In the genomic region with DNA sequence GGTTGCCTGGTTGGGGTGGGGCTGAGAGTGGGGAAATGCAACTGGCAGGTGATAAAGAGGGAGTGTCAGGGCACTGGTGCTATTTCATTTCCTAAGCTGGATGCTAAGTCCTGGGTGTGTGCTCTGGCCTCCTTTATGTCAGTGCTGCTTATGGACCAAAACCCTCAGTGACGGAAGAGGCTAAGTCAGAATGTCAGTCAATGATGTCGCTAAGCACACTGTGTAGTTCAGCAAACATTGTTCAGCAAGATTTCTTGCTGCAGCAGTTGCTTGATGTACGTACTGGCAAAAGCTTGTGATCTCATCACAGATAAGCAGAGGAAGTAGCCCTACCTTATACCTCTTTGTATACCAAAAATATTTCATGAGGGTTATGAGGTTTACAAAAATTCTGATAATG, we compare ENCODE assay signal across 20 cellular contexts.
"Had no signal": no experiment of that assay in that cellular context is flagged by ENCODE, and none has a peak within 500 bp of the region (broad histone marks: within the 10 kb centered on the region; RNA-seq: fewer than 3 reads in every experiment).

No MANE protein-coding gene starts in this region.

- H3K4me3 Mint-ChIP-seq: activated naive CD4-positive, alpha-beta T cell treated with anti-CD3 and anti-CD28 coated beads, Interleukin-2, amount 10 ng/mL, durations not matched to agents 7 days and 5 days; natural killer cell treated with Interleukin-12 subunit alpha and Interleukin-12 subunit beta and Interleukin-15 and Interleukin-18, amount 100 ng/mL, for 72 hours had no signal

- H3K27ac ChIP-seq: adrenal gland, colonic mucosa, esophagus muscularis mucosa, left lung, psoas muscle, right lobe of liver, tibial nerve had no signal

- ATAC-seq: left lung, psoas muscle, right lobe of liver had no signal

- DNase-seq: activated CD4-positive, alpha-beta T cell treated with anti-CD3 and anti-CD28 coated beads, Interleukin-2, amount 50 U/mL, for 48 hours; activated CD4-positive, CD25-positive, alpha-beta regulatory T cell treated with anti-CD3 and anti-CD28 coated beads, Interleukin-2, amount 50 U/mL, for 72 hours; activated naive CD4-positive, alpha-beta T cell treated with anti-CD3 and anti-CD28 coated beads, Interleukin-2, amount 10 ng/mL, durations not matched to agents 7 days and 5 days; colonic mucosa; hippocampal formation; kidney; left lung; occipital lobe; psoas muscle; stimulated activated CD4-positive, alpha-beta T cell treated with anti-CD3 and anti-CD28 coated beads, Interleukin-4, amount 100 ng/mL, for 4 hours; stimulated activated CD8-positive, alpha-beta memory T cell treated with anti-CD3 and anti-CD28 coated beads, Interleukin-4, amount 100 ng/mL, for 48 hours; stimulated activated naive CD4-positive, alpha-beta T cell treated with Interleukin-2 at 50 U/mL for 16 hours; substantia nigra had no signal

- H3K4me1 ChIP-seq: colonic mucosa, esophagus muscularis mucosa, left lung, psoas muscle, tibial nerve had no signal

- H3K9me3 Mint-ChIP-seq: activated naive CD4-positive, alpha-beta T cell treated with anti-CD3 and anti-CD28 coated beads, Interleukin-2, amount 10 ng/mL, durations not matched to agents 7 days and 5 days; activated T-helper 2 cell treated with anti-CD3 and anti-CD28 coated beads, Interferon-gamma antibody, Interleukin-2, Interleukin-4, amounts not matched to agents 10 μg/mL and 5 μg/mL and 100 μg/mL, durations not matched to agents 14 hours and 24 hours and 36 hours; natural killer cell treated with Interleukin-12 subunit alpha and Interleukin-12 subunit beta and Interleukin-15 and Interleukin-18, amount 100 ng/mL, for 72 hours had no signal

- H3K27me3 ChIP-seq: adrenal gland, colonic mucosa, esophagus muscularis mucosa, left lung, right lobe of liver, tibial nerve had no signal

- H3K9me3 ChIP-seq: adrenal gland, colonic mucosa, esophagus muscularis mucosa, left lung, psoas muscle, right lobe of liver, tibial nerve had no signal

- H3K4me2 ChIP-seq: smooth muscle cell had no signal

- H3K27me3 Mint-ChIP-seq: activated naive CD4-positive, alpha-beta T cell treated with anti-CD3 and anti-CD28 coated beads, Interleukin-2, amount 10 ng/mL, durations not matched to agents 7 days and 5 days; natural killer cell treated with Interleukin-12 subunit alpha and Interleukin-12 subunit beta and Interleukin-15 and Interleukin-18, amount 100 ng/mL, for 72 hours had no signal

- H3K4me3 ChIP-seq: adrenal gland, colonic mucosa, esophagus muscularis mucosa, left lung, psoas muscle, right lobe of liver, smooth muscle cell, tibial nerve had no signal

- H3K27ac Mint-ChIP-seq: activated naive CD4-positive, alpha-beta T cell treated with anti-CD3 and anti-CD28 coated beads, Interleukin-2, amount 10 ng/mL, durations not matched to agents 7 days and 5 days; activated T-helper 2 cell treated with anti-CD3 and anti-CD28 coated beads, Interferon-gamma antibody, Interleukin-2, Interleukin-4, amounts not matched to agents 10 μg/mL and 5 μg/mL and 100 μg/mL, durations not matched to agents 14 hours and 24 hours and 36 hours had no signal
